1 cellular context compared by ENCODE assay signal in the genomic region with DNA sequence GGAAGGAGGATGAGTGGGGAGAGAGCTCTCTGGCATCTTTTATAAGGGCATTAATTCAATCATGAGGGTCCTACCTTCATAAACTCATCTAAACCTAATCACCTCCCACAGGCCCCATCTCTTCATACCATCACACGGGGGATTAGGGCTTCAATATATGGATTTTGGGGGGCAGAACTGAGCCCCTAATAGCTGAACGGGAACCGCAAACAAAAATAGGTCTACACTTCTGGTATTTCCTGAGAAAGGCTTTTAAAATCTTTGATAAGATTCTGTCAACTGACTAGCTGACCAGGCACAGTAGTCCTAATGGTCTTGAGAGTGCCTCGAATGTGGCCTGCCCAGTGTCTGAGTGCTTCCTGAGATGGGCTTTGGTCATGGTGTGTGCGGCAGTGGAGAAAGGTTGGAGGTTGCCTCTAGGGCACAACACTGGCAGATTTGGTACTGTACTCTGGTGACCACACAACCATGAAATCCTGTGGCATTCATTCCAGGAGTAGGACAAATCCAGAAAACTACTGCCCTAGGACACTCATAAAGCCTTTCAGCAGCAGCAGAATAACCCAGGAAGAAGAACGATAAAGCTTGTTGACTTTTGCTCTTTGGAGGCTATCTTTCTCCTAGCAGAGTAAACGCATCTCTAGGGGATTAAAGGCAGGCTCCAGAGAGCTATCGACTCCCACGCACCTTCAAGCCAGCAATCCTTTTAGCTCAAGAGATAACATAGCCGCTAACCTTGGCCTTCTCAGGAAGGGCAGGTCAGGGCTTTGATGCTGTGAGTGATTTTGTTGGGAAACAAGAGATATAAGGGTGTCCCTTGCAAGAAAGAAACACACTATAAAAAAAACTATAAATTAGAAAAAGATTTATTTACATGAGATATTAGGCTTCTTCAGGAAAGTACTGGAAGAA.
TF ChIP-seq lines count a peak whose summit lies in the region.

No MANE protein-coding gene starts in this region.

TF ChIP-seq in HepG2, 621 proteins besides CTCF, POLR2A, EP300 and RAD21 (continued from another document and continues in another):
- TF ChIP-seq ZNF468 (CRISPR knock-in tag; IDR thresholded peaks at IDR 0.05) (no peak), TOE1 (CRISPR knock-in tag; IDR thresholded peaks at IDR 0.05) (peak; percentile 99), LCORL (IDR thresholded peaks at IDR 0.05) (no peak), LCORL (CRISPR knock-in tag; IDR thresholded peaks at IDR 0.05) (peak; percentile 93), KAT2B (IDR thresholded peaks at IDR 0.05; ENCODE audit: borderline replicate concordance, low read depth, low read length) (0 out of 2 replicates have a peak, but pooled peaks have one; percentile 7), ZNF580 (CRISPR knock-in tag; IDR thresholded peaks at IDR 0.05; ENCODE audit: borderline replicate concordance, low read depth) (peak; percentile 80; the same call in 1 of the 2 replicates), MEF2D (CRISPR knock-in tag; IDR thresholded peaks at IDR 0.05) (peak; percentile 97), ZNF180 (CRISPR knock-in tag; IDR thresholded peaks at IDR 0.05; ENCODE audit: borderline replicate concordance, low read depth) (no peak), ZBTB49 (CRISPR knock-in tag; IDR thresholded peaks at IDR 0.05; ENCODE audit: borderline replicate concordance) (peak; percentile 28; the same call in 1 of the 2 replicates), ZNF570 (CRISPR knock-in tag; IDR thresholded peaks at IDR 0.05; ENCODE audit: borderline replicate concordance) (no peak), KDM3A (CRISPR knock-in tag; IDR thresholded peaks at IDR 0.05; ENCODE audit: low read depth) (peak; percentile 98), ZNF460 (CRISPR knock-in tag; IDR thresholded peaks at IDR 0.05; ENCODE audit: borderline replicate concordance) (no peak; the same call in 1 of the 2 replicates), ZNF609 (CRISPR knock-in tag; IDR thresholded peaks at IDR 0.05; ENCODE audit: borderline replicate concordance) (peak; percentile 100), ZNF101 (CRISPR knock-in tag; IDR thresholded peaks at IDR 0.05; ENCODE audit: borderline replicate concordance, low read depth) (no peak), ARNT (IDR thresholded peaks at IDR 0.05) (no peak), TFAP4 (IDR thresholded peaks at IDR 0.05; ENCODE audit: borderline replicate concordance, low read depth) (peak; percentile 79; the same call in 1 of the 2 replicates), CREB1 (IDR thresholded peaks at IDR 0.05) (no peak), CREB1 (CRISPR knock-in tag; IDR thresholded peaks at IDR 0.05) (peak; percentile 85), MYNN (CRISPR knock-in tag; IDR thresholded peaks at IDR 0.05; ENCODE audit: low read depth) (peak; percentile 68; the same call in 1 of the 2 replicates), ZNF598 (CRISPR knock-in tag; IDR thresholded peaks at IDR 0.05; ENCODE audit: borderline replicate concordance) (peak; percentile 43; the same call in 1 of the 2 replicates), RAD51 (IDR thresholded peaks at IDR 0.05; ENCODE audit: borderline replicate concordance) (no peak), ZNF205 (CRISPR knock-in tag; IDR thresholded peaks at IDR 0.05) (peak; percentile 96), XRCC5 (optimal IDR thresholded peaks at IDR 0.05; ENCODE audit: low read length) (peak; percentile 72), MZF1 (CRISPR knock-in tag; IDR thresholded peaks at IDR 0.05; ENCODE audit: borderline replicate concordance) (no peak), BRD4 (CRISPR knock-in tag; IDR thresholded peaks at IDR 0.05) (peak; percentile 86), ZNF24 (IDR thresholded peaks at IDR 0.05) (no peak), CEBPB (IDR thresholded peaks at IDR 0.05; ENCODE audit: borderline replicate concordance, low read depth, low read length) (peak; percentile 64; the same call in 1 of the 2 replicates), ZXDC (CRISPR knock-in tag; IDR thresholded peaks at IDR 0.05) (no peak; the same call in 1 of the 2 replicates), REXO4 (CRISPR knock-in tag; IDR thresholded peaks at IDR 0.05; ENCODE audit: borderline replicate concordance) (no peak), HDAC1 (CRISPR knock-in tag; IDR thresholded peaks at IDR 0.05) (peak; percentile 97), CHD2 (IDR thresholded peaks at IDR 0.05; ENCODE audit: low read depth, low read length) (no peak), RNF219 (CRISPR knock-in tag; IDR thresholded peaks at IDR 0.05) (peak; percentile 97), ZNF652 (CRISPR knock-in tag; IDR thresholded peaks at IDR 0.05; ENCODE audit: borderline replicate concordance, low read depth) (peak; percentile 71; the same call in 1 of the 2 replicates)
- TF ChIP-seq, protein P1, sequence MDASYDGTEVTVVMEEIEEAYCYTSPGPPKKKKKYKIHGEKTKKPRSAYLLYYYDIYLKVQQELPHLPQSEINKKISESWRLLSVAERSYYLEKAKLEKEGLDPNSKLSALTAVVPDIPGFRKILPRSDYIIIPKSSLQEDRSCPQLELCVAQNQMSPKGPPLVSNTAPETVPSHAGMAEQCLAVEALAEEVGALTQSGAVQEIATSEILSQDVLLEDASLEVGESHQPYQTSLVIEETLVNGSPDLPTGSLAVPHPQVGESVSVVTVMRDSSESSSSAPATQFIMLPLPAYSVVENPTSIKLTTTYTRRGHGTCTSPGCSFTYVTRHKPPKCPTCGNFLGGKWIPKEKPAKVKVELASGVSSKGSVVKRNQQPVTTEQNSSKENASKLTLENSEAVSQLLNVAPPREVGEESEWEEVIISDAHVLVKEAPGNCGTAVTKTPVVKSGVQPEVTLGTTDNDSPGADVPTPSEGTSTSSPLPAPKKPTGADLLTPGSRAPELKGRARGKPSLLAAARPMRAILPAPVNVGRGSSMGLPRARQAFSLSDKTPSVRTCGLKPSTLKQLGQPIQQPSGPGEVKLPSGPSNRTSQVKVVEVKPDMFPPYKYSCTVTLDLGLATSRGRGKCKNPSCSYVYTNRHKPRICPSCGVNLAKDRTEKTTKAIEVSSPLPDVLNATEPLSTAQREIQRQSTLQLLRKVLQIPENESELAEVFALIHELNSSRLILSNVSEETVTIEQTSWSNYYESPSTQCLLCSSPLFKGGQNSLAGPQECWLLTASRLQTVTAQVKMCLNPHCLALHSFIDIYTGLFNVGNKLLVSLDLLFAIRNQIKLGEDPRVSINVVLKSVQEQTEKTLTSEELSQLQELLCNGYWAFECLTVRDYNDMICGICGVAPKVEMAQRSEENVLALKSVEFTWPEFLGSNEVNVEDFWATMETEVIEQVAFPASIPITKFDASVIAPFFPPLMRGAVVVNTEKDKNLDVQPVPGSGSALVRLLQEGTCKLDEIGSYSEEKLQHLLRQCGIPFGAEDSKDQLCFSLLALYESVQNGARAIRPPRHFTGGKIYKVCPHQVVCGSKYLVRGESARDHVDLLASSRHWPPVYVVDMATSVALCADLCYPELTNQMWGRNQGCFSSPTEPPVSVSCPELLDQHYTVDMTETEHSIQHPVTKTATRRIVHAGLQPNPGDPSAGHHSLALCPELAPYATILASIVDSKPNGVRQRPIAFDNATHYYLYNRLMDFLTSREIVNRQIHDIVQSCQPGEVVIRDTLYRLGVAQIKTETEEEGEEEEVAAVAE (CRISPR knock-in tag; IDR thresholded peaks at IDR 0.05; ENCODE audit: borderline replicate concordance): peak; percentile 95; the same call in 1 of the 2 replicates
- TF ChIP-seq, protein P2, sequence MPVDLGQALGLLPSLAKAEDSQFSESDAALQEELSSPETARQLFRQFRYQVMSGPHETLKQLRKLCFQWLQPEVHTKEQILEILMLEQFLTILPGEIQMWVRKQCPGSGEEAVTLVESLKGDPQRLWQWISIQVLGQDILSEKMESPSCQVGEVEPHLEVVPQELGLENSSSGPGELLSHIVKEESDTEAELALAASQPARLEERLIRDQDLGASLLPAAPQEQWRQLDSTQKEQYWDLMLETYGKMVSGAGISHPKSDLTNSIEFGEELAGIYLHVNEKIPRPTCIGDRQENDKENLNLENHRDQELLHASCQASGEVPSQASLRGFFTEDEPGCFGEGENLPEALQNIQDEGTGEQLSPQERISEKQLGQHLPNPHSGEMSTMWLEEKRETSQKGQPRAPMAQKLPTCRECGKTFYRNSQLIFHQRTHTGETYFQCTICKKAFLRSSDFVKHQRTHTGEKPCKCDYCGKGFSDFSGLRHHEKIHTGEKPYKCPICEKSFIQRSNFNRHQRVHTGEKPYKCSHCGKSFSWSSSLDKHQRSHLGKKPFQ (CRISPR knock-in tag; IDR thresholded peaks at IDR 0.05; ENCODE audit: insufficient replicate concordance): peak; percentile 59
